ENCODE assay signal across 21 cellular contexts in genomic region chr2:220648628-220649027, GRCh38.
"Had no signal": no experiment of that assay in that cellular context is flagged by ENCODE, and none has a peak within 500 bp of the region (broad histone marks: within the 10 kb centered on the region; RNA-seq: fewer than 3 reads in every experiment).

No MANE protein-coding gene starts in this region.

- H3K4me3 Mint-ChIP-seq: naive thymus-derived CD4-positive, alpha-beta T cell; type B pancreatic cell had no signal

- H3K4me3 ChIP-seq: esophagus squamous epithelium, hepatocyte, lung, pancreas, suprapubic skin, thyroid gland had no signal

- H3K9me3 ChIP-seq: esophagus squamous epithelium, neutrophil, pancreas, suprapubic skin, thyroid gland had no signal

- H3K36me3 ChIP-seq: esophagus squamous epithelium, neutrophil, pancreas, suprapubic skin, thyroid gland had no signal

- ATAC-seq: left colon; left ventricle myocardium superior; naive thymus-derived CD4-positive, alpha-beta T cell; pancreas; right cardiac atrium; stimulated activated naive CD8-positive, alpha-beta T cell treated with anti-CD3 and anti-CD28 coated beads, Interleukin-15, Interleukin-2, amounts not matched to agents 100 U/mL and 50 U/mL, for 24 hours had no signal

- DNase-seq: effector memory CD4-positive, alpha-beta T cell; esophagus squamous epithelium; foreskin fibroblast; kidney; left colon; left ventricle myocardium superior; mesendoderm; naive thymus-derived CD4-positive, alpha-beta T cell; pancreas; right cardiac atrium; small intestine; stimulated activated CD4-positive, alpha-beta T cell treated with anti-CD3 and anti-CD28 coated beads, Interleukin-12 subunit alpha, Interleukin-12 subunit beta, amount 100 ng/mL, for 4 hours; stimulated activated CD4-positive, alpha-beta T cell treated with anti-CD3 and anti-CD28 coated beads, Interleukin-2, amount 100 ng/mL, for 48 hours; stimulated activated naive CD8-positive, alpha-beta T cell treated with anti-CD3 and anti-CD28 coated beads, Interleukin-15, Interleukin-2, amounts not matched to agents 100 U/mL and 50 U/mL, for 24 hours; thyroid gland had no signal

- H3K27me3 ChIP-seq: hepatocyte, neutrophil, pancreas, thyroid gland had no signal

- H3K4me1 ChIP-seq: esophagus squamous epithelium, pancreas, suprapubic skin, thyroid gland had no signal

- H3K9me3 Mint-ChIP-seq: type B pancreatic cell had no signal

- H3K36me3 Mint-ChIP-seq: naive thymus-derived CD4-positive, alpha-beta T cell; type B pancreatic cell had no signal

- H3K27ac ChIP-seq: esophagus squamous epithelium, hepatocyte, neutrophil, pancreas, suprapubic skin, thyroid gland had no signal

- H3K27ac Mint-ChIP-seq: progenitor cell of endocrine pancreas had no signal
